In genomic region chr3:126923423-126923822, GRCh38 we compare ENCODE assay signal across 18 cellular contexts.
"Had no signal": no experiment of that assay in that cellular context is flagged by ENCODE, and none has a peak within 500 bp of the region (broad histone marks: within the 10 kb centered on the region; RNA-seq: fewer than 3 reads in every experiment).

No MANE protein-coding gene starts in this region.

- H3K4me1 Mint-ChIP-seq: memory B cell had no signal

- H3K27ac Mint-ChIP-seq: activated T-helper 2 cell treated with anti-CD3 and anti-CD28 coated beads, Interferon-gamma antibody, Interleukin-2, Interleukin-4, amounts not matched to agents 10 μg/mL and 5 μg/mL and 100 μg/mL, durations not matched to agents 14 hours and 24 hours and 36 hours; memory B cell; natural killer cell treated with Interleukin-12 subunit alpha and Interleukin-12 subunit beta and Interleukin-15 and Interleukin-18, amount 100 ng/mL, for 72 hours had no signal

- H3K4me3 Mint-ChIP-seq: dendritic cell treated with granulocyte-macrophage colony-stimulating factor and Interleukin-4, amounts not matched to agents 40 ng/mL and 50 ng/mL, for 4 days; memory B cell; natural killer cell treated with Interleukin-12 subunit alpha and Interleukin-12 subunit beta and Interleukin-15 and Interleukin-18, amount 100 ng/mL, for 72 hours had no signal

- ATAC-seq: body of pancreas, heart right ventricle, left cardiac atrium, SK-N-SH treated with all-trans-retinoic acid at 6 μM for 48 hours had no signal

- H3K9me3 Mint-ChIP-seq: dendritic cell treated with granulocyte-macrophage colony-stimulating factor and Interleukin-4, amounts not matched to agents 40 ng/mL and 50 ng/mL, for 4 days; natural killer cell treated with Interleukin-12 subunit alpha and Interleukin-12 subunit beta and Interleukin-15 and Interleukin-18, amount 100 ng/mL, for 72 hours had no signal

- DNase-seq: activated CD4-positive, alpha-beta T cell treated with anti-CD3 and anti-CD28 coated beads for 4 hours; activated naive CD4-positive, alpha-beta T cell treated with Interleukin-2 at 50 U/mL for 16 hours; activated T-cell treated with anti-CD3 and anti-CD28 coated beads for 4 hours; anterior cingulate cortex; body of pancreas; effector CD4-positive, alpha-beta T cell; erythroblast; foreskin fibroblast; heart right ventricle; islet precursor cell; left cardiac atrium; stimulated activated CD4-positive, alpha-beta T cell treated with anti-CD3 and anti-CD28 coated beads, Interleukin-4, amount 100 ng/mL, for 24 hours; stomach had no signal
